21 cellular contexts compared by ENCODE assay signal in the genomic region with DNA sequence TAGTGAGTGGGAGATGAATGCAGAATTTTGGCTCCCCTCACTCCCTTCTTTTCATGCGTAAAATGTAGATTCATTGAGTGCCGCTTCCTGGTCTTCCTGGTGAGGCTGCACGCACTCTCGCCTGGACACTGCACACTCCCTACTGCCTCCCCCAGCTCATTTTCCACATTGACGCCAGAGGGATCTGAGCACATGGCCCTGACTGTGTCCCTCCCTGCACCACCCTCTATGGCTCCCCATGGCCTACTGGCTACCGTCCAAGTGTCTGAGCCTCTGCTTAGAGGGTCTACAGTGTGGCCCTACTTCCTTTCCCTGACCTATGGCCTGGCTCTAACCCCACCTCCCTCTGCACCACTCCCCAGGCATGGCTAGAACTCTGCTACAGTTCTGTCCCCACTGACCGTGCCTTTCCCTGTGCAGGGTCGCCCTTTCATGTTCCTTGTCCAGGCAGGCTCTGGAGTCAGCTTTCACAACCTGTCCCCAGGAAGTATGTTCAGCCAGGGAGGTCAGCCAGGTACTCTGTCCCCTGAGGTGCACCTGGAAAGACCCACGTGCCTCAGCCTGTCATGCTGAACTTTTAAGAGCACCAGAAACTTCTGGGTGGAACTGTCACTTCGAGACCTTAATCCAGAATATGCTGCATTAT.
A peak's percentile ranks its signal among the peaks of the same experiment; 100 is the strongest.
DNase-seq lines count a peak whose midpoint lies in the region; ATAC-seq, FAIRE-seq and TF ChIP-seq lines count a peak whose summit lies in the region.
"Had no signal": no experiment of that assay in that cellular context is flagged by ENCODE, and none has a peak within 500 bp of the region (broad histone marks: within the 10 kb centered on the region; RNA-seq: fewer than 3 reads in every experiment).

No MANE protein-coding gene starts in this region.

- peak; percentile 77 for ATAC-seq in left lobe of liver
- ATAC-seq: activated CD4-positive, CD25-positive, alpha-beta regulatory T cell treated with anti-CD3 and anti-CD28 coated beads, Interleukin-2, amount 50 U/mL, for 24 hours had no signal

- peak; percentile 13 for DNase-seq in activated CD8-positive, alpha-beta memory T cell treated with anti-CD3 and anti-CD28 coated beads for 24 hours
- DNase-seq in activated CD8-positive, alpha-beta memory T cell treated with anti-CD3 and anti-CD28 coated beads, Interleukin-2, amount 50 U/mL, for 4 hours = no peak
- peak; percentile 12 for DNase-seq in activated CD8-positive, alpha-beta memory T cell treated with anti-CD3 and anti-CD28 coated beads, Interleukin-2, amount 50 U/mL, for 48 hours
- DNase-seq in left lobe of liver (ENCODE audit: low spot score) (peak; percentile 60), retina (peak; percentile 18), HCEC 1CT (no peak), GM12892 (ENCODE audit: insufficient read length) (no peak)
- no peak for DNase-seq in effector CD8-positive, alpha-beta T cell (lab: John Stamatoyannopoulos, UW)
- DNase-seq: 8988T; BE2C; Calu3; HFFc6; NCI-H2029; NCI-H446; NK-92 treated with Interleukin-12 subunit alpha and Interleukin-12 subunit beta, amount 100 ng/mL, for 24 hours; ovary; stimulated activated CD4-positive, alpha-beta T cell treated with anti-CD3 and anti-CD28 coated beads, Interleukin-1b, Interleukin-23, amount 100 ng/mL, for 48 hours; upper lobe of right lung had no signal

- no peak for TF ChIP-seq POLR2A in GM12892 (IDR thresholded peaks at IDR 0.05; ENCODE audit: low read depth, low read length)

- no peak for FAIRE-seq in GM12892 (lab: Jason Lieb, UNC)
- FAIRE-seq: bronchial epithelial cell, frontal cortex had no signal

Comparison
In these comparisons a context has a peak if more than half of its experiments do, and no peak if none do; other contexts are left out.
1. DNase-seq: peak in activated CD8-positive, alpha-beta memory T cell treated with anti-CD3 and anti-CD28 coated beads for 24 hours (single experiment), activated CD8-positive, alpha-beta memory T cell treated with anti-CD3 and anti-CD28 coated beads, Interleukin-2, amount 50 U/mL, for 48 hours (single experiment), left lobe of liver (single experiment) and retina (single experiment); none in activated CD8-positive, alpha-beta memory T cell treated with anti-CD3 and anti-CD28 coated beads, Interleukin-2, amount 50 U/mL, for 4 hours (single experiment), effector CD8-positive, alpha-beta T cell (single experiment), HCEC 1CT (single experiment) and GM12892 (single experiment).